18 cellular contexts compared by ENCODE assay signal in genomic region chr18:66280470-66280869, GRCh38.
"Had no signal": no experiment of that assay in that cellular context is flagged by ENCODE, and none has a peak within 500 bp of the region (broad histone marks: within the 10 kb centered on the region; RNA-seq: fewer than 3 reads in every experiment).

No MANE protein-coding gene starts in this region.

- DNase-seq: activated CD4-positive, alpha-beta memory T cell treated with anti-CD3 and anti-CD28 coated beads for 36 hours; activated CD4-positive, alpha-beta T cell treated with anti-CD3 and anti-CD28 coated beads for 1 hour; activated CD8-positive, alpha-beta memory T cell treated with anti-CD3 and anti-CD28 coated beads, Interleukin-2, amount 10 ng/mL, durations not matched to agents 7 days and 5 days; activated naive CD4-positive, alpha-beta T cell treated with anti-CD3 and anti-CD28 coated beads for 36 hours; activated naive CD8-positive, alpha-beta T cell treated with anti-CD3 and anti-CD28 coated beads, Interleukin-2, amount 50 U/mL, for 24 hours; activated T-cell treated with anti-CD3 and anti-CD28 coated beads, Interleukin-2, amount 50 U/mL, for 1 hour; aorta; mesendoderm; psoas muscle; stimulated activated naive CD8-positive, alpha-beta T cell treated with anti-CD3 and anti-CD28 coated beads, Interleukin-15, amount 100 ng/mL, for 72 hours; T-helper 1 cell; T1000; testis; upper lobe of right lung had no signal

- H3K27me3 Mint-ChIP-seq: activated CD4-positive, alpha-beta memory T cell treated with anti-CD3 and anti-CD28 coated beads for 36 hours; activated CD8-positive, alpha-beta memory T cell treated with anti-CD3 and anti-CD28 coated beads, Interleukin-2, amount 10 ng/mL, durations not matched to agents 7 days and 5 days; activated naive CD8-positive, alpha-beta T cell treated with anti-CD3 and anti-CD28 coated beads, Interleukin-2, amount 50 U/mL, for 24 hours; stimulated activated naive CD8-positive, alpha-beta T cell treated with anti-CD3 and anti-CD28 coated beads, Interleukin-15, amount 100 ng/mL, for 72 hours had no signal

- H3K4me3 ChIP-seq: psoas muscle, testis, upper lobe of right lung had no signal

- ATAC-seq: activated CD8-positive, alpha-beta memory T cell treated with anti-CD3 and anti-CD28 coated beads, Interleukin-2, amount 10 ng/mL, durations not matched to agents 7 days and 5 days; activated naive CD8-positive, alpha-beta T cell treated with anti-CD3 and anti-CD28 coated beads, Interleukin-2, amount 50 U/mL, for 24 hours; psoas muscle; sciatic nerve; stimulated activated naive CD8-positive, alpha-beta T cell treated with anti-CD3 and anti-CD28 coated beads, Interleukin-15, amount 100 ng/mL, for 72 hours; upper lobe of right lung had no signal

- H3K27me3 ChIP-seq: testis, upper lobe of right lung had no signal

- H3K36me3 Mint-ChIP-seq: activated CD4-positive, alpha-beta memory T cell treated with anti-CD3 and anti-CD28 coated beads for 36 hours; activated CD8-positive, alpha-beta memory T cell treated with anti-CD3 and anti-CD28 coated beads, Interleukin-2, amount 10 ng/mL, durations not matched to agents 7 days and 5 days had no signal

- H3K4me1 ChIP-seq: psoas muscle, testis, upper lobe of right lung had no signal

- H3K27ac Mint-ChIP-seq: activated CD4-positive, alpha-beta memory T cell treated with anti-CD3 and anti-CD28 coated beads for 36 hours; activated CD8-positive, alpha-beta memory T cell treated with anti-CD3 and anti-CD28 coated beads, Interleukin-2, amount 10 ng/mL, durations not matched to agents 7 days and 5 days; activated naive CD4-positive, alpha-beta T cell treated with anti-CD3 and anti-CD28 coated beads for 36 hours; activated naive CD8-positive, alpha-beta T cell treated with anti-CD3 and anti-CD28 coated beads, Interleukin-2, amount 50 U/mL, for 24 hours; activated T-helper 2 cell treated with anti-CD3 and anti-CD28 coated beads, Interferon-gamma antibody, Interleukin-2, Interleukin-4, amounts not matched to agents 10 μg/mL and 5 μg/mL and 100 μg/mL, durations not matched to agents 14 hours and 24 hours and 36 hours; nephron; stimulated activated naive CD8-positive, alpha-beta T cell treated with anti-CD3 and anti-CD28 coated beads, Interleukin-15, amount 100 ng/mL, for 72 hours had no signal

- H3K36me3 ChIP-seq: upper lobe of right lung had no signal

- H3K4me3 Mint-ChIP-seq: activated CD4-positive, alpha-beta memory T cell treated with anti-CD3 and anti-CD28 coated beads for 36 hours; activated CD8-positive, alpha-beta memory T cell treated with anti-CD3 and anti-CD28 coated beads, Interleukin-2, amount 10 ng/mL, durations not matched to agents 7 days and 5 days; activated naive CD4-positive, alpha-beta T cell treated with anti-CD3 and anti-CD28 coated beads for 36 hours; activated naive CD8-positive, alpha-beta T cell treated with anti-CD3 and anti-CD28 coated beads, Interleukin-2, amount 50 U/mL, for 24 hours; nephron; stimulated activated naive CD8-positive, alpha-beta T cell treated with anti-CD3 and anti-CD28 coated beads, Interleukin-15, amount 100 ng/mL, for 72 hours had no signal

- H3K9me3 ChIP-seq: testis, upper lobe of right lung had no signal

- H3K9me3 Mint-ChIP-seq: activated naive CD4-positive, alpha-beta T cell treated with anti-CD3 and anti-CD28 coated beads for 36 hours; nephron had no signal

- H3K4me1 Mint-ChIP-seq: activated CD8-positive, alpha-beta memory T cell treated with anti-CD3 and anti-CD28 coated beads, Interleukin-2, amount 10 ng/mL, durations not matched to agents 7 days and 5 days; activated naive CD8-positive, alpha-beta T cell treated with anti-CD3 and anti-CD28 coated beads, Interleukin-2, amount 50 U/mL, for 24 hours; nephron; stimulated activated naive CD8-positive, alpha-beta T cell treated with anti-CD3 and anti-CD28 coated beads, Interleukin-15, amount 100 ng/mL, for 72 hours had no signal

- H3K27ac ChIP-seq: epithelial cell of prostate, psoas muscle, testis, upper lobe of right lung had no signal
